Comparison of ENCODE assay signal across 8 cellular contexts in genomic region chr5:131589510-131590348, GRCh38. TPM values are rescaled to one million over a fixed set of nuclear protein-coding genes. Genes with fewer than 3 reads are reported as not detected.
DNase-seq lines count a peak whose midpoint lies in the region; ATAC-seq and TF ChIP-seq lines count a peak whose summit lies in the region.

No MANE protein-coding gene starts in this region.

- no peaks in the 10 kb centered on the region for H3K9me3 Mint-ChIP-seq in activated CD8-positive, alpha-beta T cell treated with anti-CD3 and anti-CD28 coated beads, Interleukin-2, amount 10 ng/mL, durations not matched to agents 7 days and 5 days (ENCODE audit: insufficient read depth)

- DNase-seq in DMS79 (lab: John Stamatoyannopoulos, UW) (peak; percentile 2), NCI-H2029 treated with DMSO at 0.1 percent for 48 hours (lab: John Stamatoyannopoulos, UW) (peak; percentile 39), germinal center (ENCODE audit: low spot score) (peak; percentile 57), omental fat pad (ENCODE audit: low spot score) (no peak), T-helper 9 cell (no peak), middle frontal gyrus (ENCODE audit: extremely low spot score, low spot score) (no peak)
- peak; percentile 49 for DNase-seq in activated CD8-positive, alpha-beta T cell treated with anti-CD3 and anti-CD28 coated beads, Interleukin-2, amount 10 ng/mL, durations not matched to agents 7 days and 5 days

- peak in 1 of 3 donors; percentile 37 for TF ChIP-seq CTCF in omental fat pad (IDR thresholded peaks at IDR 0.05)

- POLR2A ChIA-PET in activated CD8-positive, alpha-beta T cell treated with anti-CD3 and anti-CD28 coated beads, Interleukin-2, amount 10 ng/mL, durations not matched to agents 7 days and 5 days (lab: Charles Lee) = interaction anchor here (0.6 to 1.2 kb wide), 4 partner anchors 57 to 418 kb away, joined by 3 to 4 read pairs (median 3); partner anchors contain the start of gene FNIP1

- no peak overlapping the region for H3K4me3 Mint-ChIP-seq in activated CD8-positive, alpha-beta T cell treated with anti-CD3 and anti-CD28 coated beads, Interleukin-2, amount 10 ng/mL, durations not matched to agents 7 days and 5 days

- CTCF ChIA-PET in activated CD8-positive, alpha-beta T cell treated with anti-CD3 and anti-CD28 coated beads, Interleukin-2, amount 10 ng/mL, durations not matched to agents 7 days and 5 days (lab: Charles Lee) = interaction anchor here (0.6 to 6.9 kb wide), 85 partner anchors 9 to 474 kb away, joined by 3 to 169 read pairs (median 4); partner anchors contain the start of genes ACSL6 and FNIP1

- peaks cover 28% of the 10 kb centered on the region for H3K36me3 Mint-ChIP-seq in activated CD8-positive, alpha-beta T cell treated with anti-CD3 and anti-CD28 coated beads, Interleukin-2, amount 10 ng/mL, durations not matched to agents 7 days and 5 days (ENCODE audit: low read depth)

- no peak overlapping the region for H3K27ac Mint-ChIP-seq in activated CD8-positive, alpha-beta T cell treated with anti-CD3 and anti-CD28 coated beads, Interleukin-2, amount 10 ng/mL, durations not matched to agents 7 days and 5 days

- peak; percentile 51 for ATAC-seq in GM21423 (IDR thresholded peaks at IDR 0.05; ENCODE audit: unreplicated experiment)
- peak; percentile 67 for ATAC-seq in activated CD8-positive, alpha-beta T cell treated with anti-CD3 and anti-CD28 coated beads, Interleukin-2, amount 10 ng/mL, durations not matched to agents 7 days and 5 days
- peak; percentile 59 for ATAC-seq in omental fat pad (ENCODE audit: low FRiP score)

- peaks cover 33% of the 10 kb centered on the region for H3K4me1 Mint-ChIP-seq in activated CD8-positive, alpha-beta T cell treated with anti-CD3 and anti-CD28 coated beads, Interleukin-2, amount 10 ng/mL, durations not matched to agents 7 days and 5 days (ENCODE audit: low read depth)

- H3K27me3 Mint-ChIP-seq in activated CD8-positive, alpha-beta T cell treated with anti-CD3 and anti-CD28 coated beads, Interleukin-2, amount 10 ng/mL, durations not matched to agents 7 days and 5 days (ENCODE audit: low read depth) = no peaks in the 10 kb centered on the region

RNA-seq across cellular contexts. Expression of gene RAPGEF6, which starts 45.3 kb away (rescaled TPM):
- 10 to 100 TPM; 36.4 to 40.9 TPM for total RNA-seq in activated CD8-positive, alpha-beta T cell treated with anti-CD3 and anti-CD28 coated beads, Interleukin-2, amount 10 ng/mL, durations not matched to agents 7 days and 5 days
- total RNA-seq in omental fat pad = 10 to 100 TPM; 14.7 to 31.5 (median 24.2) TPM

Comparison
In these comparisons a context has a peak if more than half of its experiments do, and no peak if none do; other contexts are left out.
1. DNase-seq: peak in DMS79 (single experiment), NCI-H2029 treated with DMSO at 0.1 percent for 48 hours (single experiment), activated CD8-positive, alpha-beta T cell treated with anti-CD3 and anti-CD28 coated beads, Interleukin-2, amount 10 ng/mL, durations not matched to agents 7 days and 5 days (single experiment) and germinal center (single experiment); none in omental fat pad (single experiment), T-helper 9 cell (single experiment) and middle frontal gyrus (single experiment).
2. Peak in every context shown above with its lines, with median percentiles within 50 percentile points of each other: ATAC-seq.